Comparison of ENCODE assay signal across 14 cellular contexts in the genomic region with DNA sequence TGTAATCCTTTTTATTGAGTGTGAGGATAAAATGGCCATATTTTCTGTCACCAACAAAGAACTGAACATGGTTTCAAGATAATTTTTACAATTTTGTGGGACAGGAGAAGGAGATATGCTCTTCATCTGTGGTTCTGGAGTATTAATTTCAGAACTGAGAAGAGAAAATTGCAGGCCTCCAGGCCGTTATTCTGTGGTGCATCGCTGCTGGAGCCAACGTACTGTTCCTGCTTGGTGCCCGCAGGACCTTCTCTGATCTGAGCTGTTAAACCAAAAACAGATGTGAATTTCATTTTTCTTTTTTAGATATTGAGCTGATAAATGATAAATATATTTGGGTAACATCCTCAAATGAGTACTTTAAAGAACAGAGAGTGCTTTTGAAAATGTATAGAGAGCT.
A peak's percentile ranks its signal among the peaks of the same experiment; 100 is the strongest.
DNase-seq lines count a peak whose midpoint lies in the region; ATAC-seq and TF ChIP-seq lines count a peak whose summit lies in the region.
"Had no signal": no experiment of that assay in that cellular context is flagged by ENCODE, and none has a peak within 500 bp of the region (broad histone marks: within the 10 kb centered on the region; RNA-seq: fewer than 3 reads in every experiment).

No MANE protein-coding gene starts in this region.

- H3K27ac ChIP-seq in neutrophil (peak overlapping the region; percentile 44), body of pancreas (no peak overlapping the region), heart right ventricle (peak overlapping the region in 1 of 10 donors; percentile 44)
- H3K27ac ChIP-seq: breast epithelium, WERI-Rb-1 had no signal

- H3K4me1 Mint-ChIP-seq in activated CD4-positive, alpha-beta T cell treated with anti-CD3 and anti-CD28 coated beads, Interleukin-2, amount 10 ng/mL, durations not matched to agents 7 days and 5 days: peaks cover 96% of the 10 kb centered on the region
- peaks cover 97% of the 10 kb centered on the region for H3K4me1 Mint-ChIP-seq in activated CD4-positive, alpha-beta memory T cell treated with anti-CD3 and anti-CD28 coated beads, Interleukin-2, amount 10 ng/mL, durations not matched to agents 7 days and 5 days

- TF ChIP-seq POLR2A in body of pancreas (IDR thresholded peaks at IDR 0.05): no peak

- 69 to 81% methylated on average over 4 of the region's 4 CpGs for WGBS in body of pancreas, 2 donors
- WGBS in heart right ventricle, 2 donors: 89 to 90% methylated on average over 4 of the region's 4 CpGs

- no peak overlapping the region for H3K4me3 ChIP-seq in neutrophil (ENCODE audit: low read depth in 1 of 2, low read length in 1 of 2)
- H3K4me3 ChIP-seq in body of pancreas: no peak overlapping the region
- no peak overlapping the region for H3K4me3 ChIP-seq in heart right ventricle
- H3K4me3 ChIP-seq: breast epithelium, stomach had no signal

- no peaks in the 10 kb centered on the region for H3K9me3 ChIP-seq in neutrophil
- H3K9me3 ChIP-seq in body of pancreas: no peaks in the 10 kb centered on the region
- peaks cover 0 to 24% (median 8%) of the 10 kb centered on the region in 11 donors for H3K9me3 ChIP-seq in heart right ventricle

- peak overlapping the region; percentile 53 for H3K4me3 Mint-ChIP-seq in activated CD4-positive, alpha-beta T cell treated with anti-CD3 and anti-CD28 coated beads, Interleukin-2, amount 10 ng/mL, durations not matched to agents 7 days and 5 days
- peak overlapping the region; percentile 64 for H3K4me3 Mint-ChIP-seq in activated CD4-positive, alpha-beta memory T cell treated with anti-CD3 and anti-CD28 coated beads, Interleukin-2, amount 10 ng/mL, durations not matched to agents 7 days and 5 days

- TF ChIP-seq CTCF in neutrophil (IDR thresholded peaks at IDR 0.05): no peak
- TF ChIP-seq CTCF in body of pancreas (IDR thresholded peaks at IDR 0.05): no peak
- TF ChIP-seq CTCF in heart right ventricle (IDR thresholded peaks at IDR 0.05): no peak

- peaks cover 2 to 4% of the 10 kb centered on the region in 2 experiments for H3K4me1 ChIP-seq in neutrophil (ENCODE audit: control insufficient read depth in 1 of 2, insufficient read depth in 1 of 2, low read depth in 1 of 2, low read length in 1 of 2)
- no peaks in the 10 kb centered on the region for H3K4me1 ChIP-seq in body of pancreas
- peaks cover 0 to 10% (median 0%) of the 10 kb centered on the region in 9 donors for H3K4me1 ChIP-seq in heart right ventricle
- H3K4me1 ChIP-seq: breast epithelium had no signal

- intact Hi-C loops in body of pancreas (cut with DNase I): no loop called here
- intact Hi-C loops in heart right ventricle (cut with DNase I): no loop called here

- POLR2A ChIA-PET in activated CD4-positive, alpha-beta T cell treated with anti-CD3 and anti-CD28 coated beads, Interleukin-2, amount 10 ng/mL, durations not matched to agents 7 days and 5 days (lab: Charles Lee): interaction anchor here (0.6 to 1.4 kb wide), 4 partner anchors 9 to 54 kb away, joined by 3 to 5 read pairs (median 4); no protein-coding TSS in a partner anchor
- POLR2A ChIA-PET in activated CD4-positive, alpha-beta memory T cell treated with anti-CD3 and anti-CD28 coated beads, Interleukin-2, amount 10 ng/mL, durations not matched to agents 7 days and 5 days (lab: Charles Lee): interaction anchor here (0.8 to 17.8 kb wide), 19 partner anchors 9 to 225 kb away, joined by 3 to 566 read pairs (median 5); partner anchors contain the start of gene IKZF1

- H3K27me3 Mint-ChIP-seq in activated CD4-positive, alpha-beta T cell treated with anti-CD3 and anti-CD28 coated beads, Interleukin-2, amount 10 ng/mL, durations not matched to agents 7 days and 5 days: no peaks in the 10 kb centered on the region
- H3K27me3 Mint-ChIP-seq in activated CD4-positive, alpha-beta memory T cell treated with anti-CD3 and anti-CD28 coated beads, Interleukin-2, amount 10 ng/mL, durations not matched to agents 7 days and 5 days: no peaks in the 10 kb centered on the region

- H3K27ac Mint-ChIP-seq in activated CD4-positive, alpha-beta T cell treated with anti-CD3 and anti-CD28 coated beads, Interleukin-2, amount 10 ng/mL, durations not matched to agents 7 days and 5 days: peak overlapping the region; percentile 83
- peak overlapping the region; percentile 82 for H3K27ac Mint-ChIP-seq in activated CD4-positive, alpha-beta memory T cell treated with anti-CD3 and anti-CD28 coated beads, Interleukin-2, amount 10 ng/mL, durations not matched to agents 7 days and 5 days

- CTCF ChIA-PET in activated CD4-positive, alpha-beta T cell treated with anti-CD3 and anti-CD28 coated beads, Interleukin-2, amount 10 ng/mL, durations not matched to agents 7 days and 5 days (lab: Charles Lee): interaction anchor here (0.7 to 11.9 kb wide), 20 partner anchors 8 to 226 kb away, joined by 3 to 106 read pairs (median 4); no protein-coding TSS in a partner anchor
- CTCF ChIA-PET in activated CD4-positive, alpha-beta memory T cell treated with anti-CD3 and anti-CD28 coated beads, Interleukin-2, amount 10 ng/mL, durations not matched to agents 7 days and 5 days (lab: Charles Lee): interaction anchor here (0.6 to 12.1 kb wide), 28 partner anchors 8 to 295 kb away, joined by 3 to 177 read pairs (median 4); partner anchors contain the start of gene IKZF1

- ATAC-seq in HG02678 (IDR thresholded peaks at IDR 0.05; ENCODE audit: unreplicated experiment) (peak; percentile 47), body of pancreas (no peak), heart right ventricle (no peak), HG03571 (IDR thresholded peaks at IDR 0.05; ENCODE audit: unreplicated experiment) (no peak)

- H3K36me3 Mint-ChIP-seq in activated CD4-positive, alpha-beta T cell treated with anti-CD3 and anti-CD28 coated beads, Interleukin-2, amount 10 ng/mL, durations not matched to agents 7 days and 5 days (ENCODE audit: low read depth): peaks cover 92% of the 10 kb centered on the region
- peaks cover 89% of the 10 kb centered on the region for H3K36me3 Mint-ChIP-seq in activated CD4-positive, alpha-beta memory T cell treated with anti-CD3 and anti-CD28 coated beads, Interleukin-2, amount 10 ng/mL, durations not matched to agents 7 days and 5 days (ENCODE audit: low read depth)

- no peaks in the 10 kb centered on the region for H3K27me3 ChIP-seq in neutrophil
- H3K27me3 ChIP-seq in body of pancreas: no peaks in the 10 kb centered on the region
- peaks cover 0 to 25% (median 4%) of the 10 kb centered on the region in 7 donors for H3K27me3 ChIP-seq in heart right ventricle
- H3K27me3 ChIP-seq: breast epithelium, stomach had no signal

- DNase-seq in activated CD4-positive, alpha-beta T cell treated with anti-CD3 and anti-CD28 coated beads, Interleukin-2, amount 10 ng/mL, durations not matched to agents 7 days and 5 days: no peak
- DNase-seq in activated CD4-positive, alpha-beta T cell treated with anti-CD3 and anti-CD28 coated beads, Interleukin-2, amount 50 U/mL, for 4 hours: no peak
- DNase-seq in activated CD4-positive, alpha-beta memory T cell treated with anti-CD3 and anti-CD28 coated beads, Interleukin-2, amount 10 ng/mL, durations not matched to agents 7 days and 5 days: no peak
- no peak for DNase-seq in body of pancreas
- no peak for DNase-seq in heart right ventricle
- DNase-seq: NCI-H2227 treated with DMSO at 0.1 percent for 48 hours, nucleus accumbens, SK-N-SH, stomach, WERI-Rb-1 had no signal

- H3K36me3 ChIP-seq in neutrophil (peaks cover 79% of the 10 kb centered on the region), body of pancreas (replicated peaks in 1 of 2; ENCODE audit: insufficient read depth in 1 of 2, low read depth in 2 of 2) (no peaks in the 10 kb centered on the region), heart right ventricle (peaks cover 0 to 37% (median 0%) of the 10 kb centered on the region in 9 donors)
- H3K36me3 ChIP-seq: breast epithelium, WERI-Rb-1 had no signal

- H3K9me3 Mint-ChIP-seq in activated CD4-positive, alpha-beta T cell treated with anti-CD3 and anti-CD28 coated beads, Interleukin-2, amount 10 ng/mL, durations not matched to agents 7 days and 5 days: no peaks in the 10 kb centered on the region
- no peaks in the 10 kb centered on the region for H3K9me3 Mint-ChIP-seq in activated CD4-positive, alpha-beta memory T cell treated with anti-CD3 and anti-CD28 coated beads, Interleukin-2, amount 10 ng/mL, durations not matched to agents 7 days and 5 days
